Comparison of ENCODE assay signal across 15 cellular contexts in the genomic region with DNA sequence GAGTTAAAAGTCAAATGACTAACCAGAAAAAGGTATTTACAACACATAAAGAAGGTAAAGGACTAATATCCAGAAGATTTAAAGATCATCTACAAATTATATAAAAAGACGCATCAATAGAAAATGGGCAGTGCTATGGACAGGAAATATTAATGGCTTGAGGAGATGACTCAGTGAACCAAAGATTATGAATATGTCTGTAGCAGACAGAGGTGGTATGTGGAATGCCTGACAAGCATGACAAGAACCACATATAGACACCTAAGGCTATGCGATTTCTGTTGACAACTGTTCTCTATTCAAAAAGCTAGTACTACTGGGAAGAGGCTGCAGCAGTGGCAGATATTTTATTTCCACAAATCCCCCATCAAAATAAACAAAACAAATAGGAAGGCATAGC.
DNase-seq lines count a peak whose midpoint lies in the region; ATAC-seq, FAIRE-seq and TF ChIP-seq lines count a peak whose summit lies in the region.
"Had no signal": no experiment of that assay in that cellular context is flagged by ENCODE, and none has a peak within 500 bp of the region (broad histone marks: within the 10 kb centered on the region; RNA-seq: fewer than 3 reads in every experiment).

No MANE protein-coding gene starts in this region.

- H3K4me3 ChIP-seq in GM23338: no peak overlapping the region
- H3K4me3 ChIP-seq in astrocyte (ENCODE audit: insufficient read depth, low read depth, low read length): no peak overlapping the region
- H3K4me3 ChIP-seq: A549 had no signal

- H3K9me3 ChIP-seq in astrocyte (ENCODE audit: insufficient read depth, low read depth, low read length): no peaks in the 10 kb centered on the region
- H3K9me3 ChIP-seq: A549 had no signal

- H3K9me3 Mint-ChIP-seq in GM23338 (no peaks in the 10 kb centered on the region; the same call in 2 of the 3 replicates), astrocyte (ENCODE audit: unreplicated experiment) (no peaks in the 10 kb centered on the region), type B pancreatic cell (no peaks in the 10 kb centered on the region)
- peaks cover 14% of the 10 kb centered on the region for H3K9me3 Mint-ChIP-seq in activated T-helper 1 cell treated with anti-CD3 and anti-CD28 coated beads, Interleukin-12 subunit alpha, Interleukin-12 subunit beta, Interleukin-2, Interleukin-4 antibody, amounts not matched to agents 30 ng/mL and 10 ng/mL and 1 ng/mL, durations not matched to agents 14 hours and 24 hours and 36 hours

- no peaks in the 10 kb centered on the region for H3K27me3 Mint-ChIP-seq in GM23338 (ENCODE audit: insufficient read depth, low read depth, poor library complexity)
- no peaks in the 10 kb centered on the region for H3K27me3 Mint-ChIP-seq in astrocyte (ENCODE audit: low read depth, unreplicated experiment)
- peaks cover 10% of the 10 kb centered on the region for H3K27me3 Mint-ChIP-seq in type B pancreatic cell
- H3K27me3 Mint-ChIP-seq in activated T-helper 1 cell treated with anti-CD3 and anti-CD28 coated beads, Interleukin-12 subunit alpha, Interleukin-12 subunit beta, Interleukin-2, Interleukin-4 antibody, amounts not matched to agents 30 ng/mL and 10 ng/mL and 1 ng/mL, durations not matched to agents 14 hours and 24 hours and 36 hours (ENCODE audit: insufficient read depth): no peaks in the 10 kb centered on the region
- H3K27me3 Mint-ChIP-seq: B cell had no signal

- H3K36me3 Mint-ChIP-seq in GM23338 (ENCODE audit: low read depth) (no peaks in the 10 kb centered on the region; the same call in 2 of the 3 replicates), astrocyte (ENCODE audit: low read depth, unreplicated experiment) (peaks cover 5% of the 10 kb centered on the region), type B pancreatic cell (peaks cover 22% of the 10 kb centered on the region)
- H3K36me3 Mint-ChIP-seq in activated T-helper 1 cell treated with anti-CD3 and anti-CD28 coated beads, Interleukin-12 subunit alpha, Interleukin-12 subunit beta, Interleukin-2, Interleukin-4 antibody, amounts not matched to agents 30 ng/mL and 10 ng/mL and 1 ng/mL, durations not matched to agents 14 hours and 24 hours and 36 hours (ENCODE audit: low read depth): no peaks in the 10 kb centered on the region

- H3K27ac Mint-ChIP-seq in GM23338 (0 out of 2 replicates have a peak overlapping the region, but pooled peaks have one; percentile 9), astrocyte (ENCODE audit: unreplicated experiment) (no peak overlapping the region), type B pancreatic cell (peak overlapping the region; percentile 12)
- H3K27ac Mint-ChIP-seq in activated T-helper 1 cell treated with anti-CD3 and anti-CD28 coated beads, Interleukin-12 subunit alpha, Interleukin-12 subunit beta, Interleukin-2, Interleukin-4 antibody, amounts not matched to agents 30 ng/mL and 10 ng/mL and 1 ng/mL, durations not matched to agents 14 hours and 24 hours and 36 hours: no peak overlapping the region
- H3K27ac Mint-ChIP-seq: B cell had no signal

- no peaks in the 10 kb centered on the region for H3K9me2 ChIP-seq in GM23338 (ENCODE audit: insufficient read depth)

- no peaks in the 10 kb centered on the region for H3F3A ChIP-seq in GM23338 (replicated peaks; ENCODE audit: low read depth)

- H4K20me1 ChIP-seq in GM23338 (replicated peaks; ENCODE audit: insufficient read depth): no peaks in the 10 kb centered on the region
- H4K20me1 ChIP-seq in astrocyte (ENCODE audit: insufficient read depth, low read length): no peaks in the 10 kb centered on the region

- H3K4me1 ChIP-seq in GM23338 (ENCODE audit: insufficient read depth): peaks cover 28% of the 10 kb centered on the region
- no peaks in the 10 kb centered on the region for H3K4me1 ChIP-seq in astrocyte (ENCODE audit: insufficient read depth, low read length)
- H3K4me1 ChIP-seq in foreskin keratinocyte: peaks cover 3% of the 10 kb centered on the region
- H3K4me1 ChIP-seq: A549 had no signal

- no peak for TF ChIP-seq CTCF in GM23338 (conservative IDR thresholded peaks at IDR 0.05; ENCODE audit: low read depth in 2 of 2)
- TF ChIP-seq CTCF in astrocyte (IDR thresholded peaks at IDR 0.05; ENCODE audit: insufficient read depth, low read depth, low read length): no peak
- TF ChIP-seq CTCF in foreskin keratinocyte (conservative IDR thresholded peaks at IDR 0.05): no peak
- no peak for TF ChIP-seq CTCF in type B pancreatic cell (conservative IDR thresholded peaks at IDR 0.05)

- no peak for DNase-seq in GM23338 (ENCODE audit: low spot score)
- DNase-seq in astrocyte (ENCODE audit: low read depth): peak; percentile 10
- peak in 1 of 2 donors; percentile 35 for DNase-seq in foreskin keratinocyte
- DNase-seq in type B pancreatic cell (ENCODE audit: extremely low spot score, unreplicated experiment): no peak
- no peak for DNase-seq in NCI-H1436 (lab: John Stamatoyannopoulos, UW)
- DNase-seq in activated T-helper 1 cell treated with anti-CD3 and anti-CD28 coated beads, Interleukin-12 subunit alpha, Interleukin-12 subunit beta, Interleukin-2, Interleukin-4 antibody, amounts not matched to agents 30 ng/mL and 10 ng/mL and 1 ng/mL, durations not matched to agents 14 hours and 24 hours and 36 hours (ENCODE audit: low spot score): no peak
- DNase-seq: H7, NCI-H2029, NCI-H2227 treated with DMSO at 0.1 percent for 48 hours, NCI-H510A had no signal

- H3K9ac ChIP-seq in astrocyte (ENCODE audit: low read length): no peak overlapping the region

- no peak for ATAC-seq in GM23338
- ATAC-seq in foreskin keratinocyte: peak; percentile 58
- ATAC-seq in GM21723 (IDR thresholded peaks at IDR 0.05; ENCODE audit: unreplicated experiment): no peak

- no peak for FAIRE-seq in astrocyte (lab: Jason Lieb, UNC)
- FAIRE-seq: A549 had no signal

- intact Hi-C loops in activated T-helper 1 cell treated with anti-CD3 and anti-CD28 coated beads, Interleukin-12 subunit alpha, Interleukin-12 subunit beta, Interleukin-2, Interleukin-4 antibody, amounts not matched to agents 30 ng/mL and 10 ng/mL and 1 ng/mL, durations not matched to agents 14 hours and 24 hours and 36 hours (cut with micrococcal nuclease): loop anchor here (2.0 kb wide), 1 partner anchor 285 kb away; no protein-coding TSS in a partner anchor

- H2AFZ ChIP-seq in GM23338 (no peak overlapping the region), astrocyte (ENCODE audit: low read depth, low read length) (no peak overlapping the region)

- H3K79me2 ChIP-seq in GM23338 (replicated peaks; ENCODE audit: insufficient read depth) (no peaks in the 10 kb centered on the region), astrocyte (ENCODE audit: insufficient read depth, low read length) (no peaks in the 10 kb centered on the region)

- H3K4me2 ChIP-seq in GM23338 (no peak overlapping the region), astrocyte (ENCODE audit: low read length) (no peak overlapping the region)
- H3K4me2 ChIP-seq: A549 had no signal

- H3K4me1 Mint-ChIP-seq in GM23338 (peaks cover 32% of the 10 kb centered on the region), astrocyte (ENCODE audit: low read depth, unreplicated experiment) (peaks cover 9% of the 10 kb centered on the region), type B pancreatic cell (ENCODE audit: unreplicated experiment) (no peaks in the 10 kb centered on the region)
- no peaks in the 10 kb centered on the region for H3K4me1 Mint-ChIP-seq in activated T-helper 1 cell treated with anti-CD3 and anti-CD28 coated beads, Interleukin-12 subunit alpha, Interleukin-12 subunit beta, Interleukin-2, Interleukin-4 antibody, amounts not matched to agents 30 ng/mL and 10 ng/mL and 1 ng/mL, durations not matched to agents 14 hours and 24 hours and 36 hours (ENCODE audit: low read depth)
- H3K4me1 Mint-ChIP-seq: B cell, CD14-positive monocyte had no signal

- H3K27me3 ChIP-seq in GM23338 (ENCODE audit: insufficient read depth) (no peaks in the 10 kb centered on the region), astrocyte (ENCODE audit: insufficient read depth, low read length) (no peaks in the 10 kb centered on the region), foreskin keratinocyte (no peaks in the 10 kb centered on the region)

- no peak overlapping the region for H3K4me3 Mint-ChIP-seq in GM23338
- no peak overlapping the region for H3K4me3 Mint-ChIP-seq in astrocyte (ENCODE audit: unreplicated experiment)
- H3K4me3 Mint-ChIP-seq in type B pancreatic cell: no peak overlapping the region
- H3K4me3 Mint-ChIP-seq in activated T-helper 1 cell treated with anti-CD3 and anti-CD28 coated beads, Interleukin-12 subunit alpha, Interleukin-12 subunit beta, Interleukin-2, Interleukin-4 antibody, amounts not matched to agents 30 ng/mL and 10 ng/mL and 1 ng/mL, durations not matched to agents 14 hours and 24 hours and 36 hours: no peak overlapping the region
- H3K4me3 Mint-ChIP-seq: B cell, CD14-positive monocyte had no signal

- H3K27ac ChIP-seq in GM23338 (ENCODE audit: low read depth) (no peak overlapping the region), astrocyte (ENCODE audit: low read depth, low read length) (no peak overlapping the region), foreskin keratinocyte (no peak overlapping the region)
- H3K27ac ChIP-seq: A549, HL-60 had no signal

- H3K36me3 ChIP-seq in GM23338 (ENCODE audit: insufficient read depth) (no peaks in the 10 kb centered on the region), astrocyte (ENCODE audit: insufficient read depth, low read length) (peaks cover 4% of the 10 kb centered on the region)

TF ChIP-seq in GM23338, 12 proteins besides CTCF, POLR2A, EP300 and RAD21 (continues in another document):
- TF ChIP-seq ZNF114 (CRISPR knock-in tag; IDR thresholded peaks at IDR 0.05) (no peak), EZH2 (IDR thresholded peaks at IDR 0.05; ENCODE audit: low read depth, unreplicated experiment) (no peak)

Comparison
In these comparisons a context has a peak if more than half of its experiments do, and no peak if none do; other contexts are left out.
1. H3K27ac Mint-ChIP-seq: peak in GM23338 (single experiment) and type B pancreatic cell (single experiment); none in astrocyte (single experiment) and activated T-helper 1 cell treated with anti-CD3 and anti-CD28 coated beads, Interleukin-12 subunit alpha, Interleukin-12 subunit beta, Interleukin-2, Interleukin-4 antibody, amounts not matched to agents 30 ng/mL and 10 ng/mL and 1 ng/mL, durations not matched to agents 14 hours and 24 hours and 36 hours (single experiment).